Comparison of ENCODE assay signal across 9 cellular contexts in the genomic region with DNA sequence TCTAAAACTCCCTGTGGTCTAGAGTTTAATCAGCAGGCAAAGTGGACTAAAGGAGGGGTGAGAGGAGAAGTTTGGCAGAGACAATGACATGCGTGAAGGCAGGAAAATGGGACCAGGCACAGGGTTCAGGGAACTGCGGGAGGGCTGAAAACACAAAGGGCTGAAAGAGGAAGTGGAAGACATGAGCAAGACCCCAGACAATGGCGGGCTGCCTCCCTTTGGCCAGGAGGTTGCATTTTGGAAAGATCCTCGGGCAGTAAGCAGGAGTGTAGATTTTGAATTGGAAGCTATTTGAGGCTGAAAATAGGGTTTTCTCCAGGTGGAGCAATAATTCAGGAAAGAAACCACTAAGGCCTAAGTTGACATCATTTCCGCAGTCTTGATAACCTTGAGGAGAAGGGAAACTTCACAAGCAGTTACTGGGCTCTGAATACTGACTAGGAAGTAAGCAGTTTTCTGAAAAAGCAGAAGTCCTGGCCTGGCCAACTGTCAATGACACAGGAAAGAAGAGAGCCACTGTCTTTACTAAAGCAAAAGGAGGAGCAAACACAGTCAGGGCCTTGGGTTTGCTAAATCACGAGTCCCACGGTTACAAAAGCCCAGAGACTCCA. TPM values are rescaled to one million over a fixed set of nuclear protein-coding genes. Genes with fewer than 3 reads are reported as not detected.
DNase-seq lines count a peak whose midpoint lies in the region; ATAC-seq and TF ChIP-seq lines count a peak whose summit lies in the region.
"Had no signal": no experiment of that assay in that cellular context is flagged by ENCODE, and none has a peak within 500 bp of the region (broad histone marks: within the 10 kb centered on the region; RNA-seq: fewer than 3 reads in every experiment).

No MANE protein-coding gene starts in this region.

- CTCF ChIA-PET in SK-N-SH (lab: Yijun Ruan, JAX): no interaction called here

- H3K9me3 ChIP-seq in spleen: no peaks in the 10 kb centered on the region
- no peaks in the 10 kb centered on the region for H3K9me3 ChIP-seq in SK-N-SH

- H3K27me3 ChIP-seq in spleen (replicated peaks in 1 of 7) (no peaks in the 10 kb centered on the region), SK-N-SH (ENCODE audit: insufficient read depth) (no peaks in the 10 kb centered on the region)

- in situ Hi-C loops in KBM-7 (cut with MboI; ENCODE audit: low pct_unique_long_range_greater_than_20kb, low sequenced_read_pairs): loop anchor here (10.0 kb wide), 1 partner anchor 53 kb away; no protein-coding TSS in a partner anchor

- 14 to 26% (median 23%) methylated on average over 7 of the region's 7 CpGs for WGBS in spleen, 5 donors
- 16% methylated on average over 7 of the region's 7 CpGs for whole genome bisulfite sequencing in SK-N-SH (ENCODE audit: low lambda C conversion rate)

- peaks cover 30 to 95% (median 72%) of the 10 kb centered on the region in 6 donors for H3K4me1 ChIP-seq in spleen
- no peaks in the 10 kb centered on the region for H3K4me1 ChIP-seq in SK-N-SH (ENCODE audit: control insufficient read depth in 1 of 2, insufficient read depth in 2 of 2, low read depth in 1 of 2, low read length in 1 of 2)

- H3F3A ChIP-seq in SK-N-SH (replicated peaks; ENCODE audit: insufficient read depth): no peaks in the 10 kb centered on the region

- H3K9me2 ChIP-seq in SK-N-SH: no peaks in the 10 kb centered on the region

- H3K27ac ChIP-seq in spleen: peak overlapping the region; percentile 53 to 91 (median 86)
- H3K27ac ChIP-seq in SK-N-SH (ENCODE audit: low read depth in 2 of 2, low read length in 1 of 2): no peak overlapping the region
- H3K27ac ChIP-seq: 22Rv1 had no signal

- no peaks in the 10 kb centered on the region for H3K79me2 ChIP-seq in SK-N-SH (ENCODE audit: insufficient read depth)

- H3K4me2 ChIP-seq in SK-N-SH: no peak overlapping the region

- no peak overlapping the region for H2AFZ ChIP-seq in SK-N-SH (ENCODE audit: low read depth)

- H3K36me3 ChIP-seq in spleen (no peaks in the 10 kb centered on the region), SK-N-SH (replicated peaks in 1 of 2; ENCODE audit: control insufficient read depth in 1 of 2, insufficient read depth in 2 of 2, low read length in 1 of 2) (no peaks in the 10 kb centered on the region)

- no peak for TF ChIP-seq EP300 in SK-N-SH (IDR thresholded peaks at IDR 0.05; ENCODE audit: borderline replicate concordance in 1 of 2, low read depth in 1 of 2, low read length in 1 of 2)

- H3K4me3 ChIP-seq in spleen: peak overlapping the region in 2 of 8 donors; percentile 10 to 77
- H3K4me3 ChIP-seq in SK-N-SH (ENCODE audit: low read depth in 2 of 2, low read length in 1 of 2): no peak overlapping the region

- intact Hi-C loops in spleen (cut with DNase I; ENCODE audit: low total_unique reads): no loop called here

- no peak overlapping the region for H3K9ac ChIP-seq in SK-N-SH

- TF ChIP-seq POLR2A in spleen (IDR thresholded peaks at IDR 0.05): no peak

- peak; percentile 17 for DNase-seq in NCI-H1694 treated with DMSO at 0.1 percent for 48 hours (lab: John Stamatoyannopoulos, UW)
- DNase-seq in NCI-H1694 (lab: John Stamatoyannopoulos, UW): no peak
- peak; percentile 99 for DNase-seq in KBM-7
- DNase-seq in ecto neural progenitor cell (ENCODE audit: low spot score): peak; percentile 34
- no peak for DNase-seq in spleen
- no peak for DNase-seq in NCI-H526 (lab: John Stamatoyannopoulos, UW)
- DNase-seq in SK-N-SH: no peak

- TF ChIP-seq CTCF in spleen (IDR thresholded peaks at IDR 0.05 in 8 of 11, conservative IDR thresholded peaks at IDR 0.05 in 3 of 11) (no peak), SK-N-SH (IDR thresholded peaks at IDR 0.05) (no peak)

- POLR2A ChIA-PET in SK-N-SH (lab: Yijun Ruan, JAX): no interaction called here

- ATAC-seq in HG03108 (IDR thresholded peaks at IDR 0.05; ENCODE audit: unreplicated experiment): no peak

- no peak for TF ChIP-seq RAD21 in SK-N-SH (IDR thresholded peaks at IDR 0.05; ENCODE audit: low read length)

- H4K20me1 ChIP-seq in SK-N-SH (ENCODE audit: insufficient read depth): no peaks in the 10 kb centered on the region

TF ChIP-seq in SK-N-SH, 30 proteins besides CTCF, POLR2A, EP300 and RAD21:
- TF ChIP-seq CHD2 (IDR thresholded peaks at IDR 0.05; ENCODE audit: low read length, partially characterized antibody): no peak
- TF ChIP-seq, protein P1, sequence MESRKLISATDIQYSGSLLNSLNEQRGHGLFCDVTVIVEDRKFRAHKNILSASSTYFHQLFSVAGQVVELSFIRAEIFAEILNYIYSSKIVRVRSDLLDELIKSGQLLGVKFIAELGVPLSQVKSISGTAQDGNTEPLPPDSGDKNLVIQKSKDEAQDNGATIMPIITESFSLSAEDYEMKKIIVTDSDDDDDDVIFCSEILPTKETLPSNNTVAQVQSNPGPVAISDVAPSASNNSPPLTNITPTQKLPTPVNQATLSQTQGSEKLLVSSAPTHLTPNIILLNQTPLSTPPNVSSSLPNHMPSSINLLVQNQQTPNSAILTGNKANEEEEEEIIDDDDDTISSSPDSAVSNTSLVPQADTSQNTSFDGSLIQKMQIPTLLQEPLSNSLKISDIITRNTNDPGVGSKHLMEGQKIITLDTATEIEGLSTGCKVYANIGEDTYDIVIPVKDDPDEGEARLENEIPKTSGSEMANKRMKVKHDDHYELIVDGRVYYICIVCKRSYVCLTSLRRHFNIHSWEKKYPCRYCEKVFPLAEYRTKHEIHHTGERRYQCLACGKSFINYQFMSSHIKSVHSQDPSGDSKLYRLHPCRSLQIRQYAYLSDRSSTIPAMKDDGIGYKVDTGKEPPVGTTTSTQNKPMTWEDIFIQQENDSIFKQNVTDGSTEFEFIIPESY (IDR thresholded peaks at IDR 0.05; ENCODE audit: borderline replicate concordance, low read depth): no peak
- no peak for TF ChIP-seq RFX5 (IDR thresholded peaks at IDR 0.05; ENCODE audit: low read length)
- no peak for TF ChIP-seq SIN3A (IDR thresholded peaks at IDR 0.05; ENCODE audit: borderline replicate concordance, low read depth, low read length)
- TF ChIP-seq TAF1 (IDR thresholded peaks at IDR 0.05; ENCODE audit: borderline replicate concordance, low read depth, low read length): no peak
- no peak for TF ChIP-seq SMC3 (IDR thresholded peaks at IDR 0.05; ENCODE audit: low read depth, low read length)
- TF ChIP-seq TCF12 (IDR thresholded peaks at IDR 0.05): no peak
- TF ChIP-seq FOXM1 (IDR thresholded peaks at IDR 0.05; ENCODE audit: low read depth): no peak
- no peak for TF ChIP-seq NFIC (IDR thresholded peaks at IDR 0.05; ENCODE audit: borderline replicate concordance)

RNA-seq across cellular contexts. Expression of a gene that starts 3.4 kb away (rescaled TPM):
- 10 to 100 TPM; 31.7 to 89.9 (median 50.0) TPM for total RNA-seq in spleen
- polyA plus RNA-seq in spleen (100 to 1,000 TPM; 106 to 145 (median 131) TPM), SK-N-SH (2012; rRNA removed) (not detected in 2 replicates)
- not detected in 2 replicates for polyA plus RNA-seq in SK-N-SH (2012; cell fraction: cytosol; rRNA removed)
- polyA plus RNA-seq in SK-N-SH (2012; cell fraction: nucleus; rRNA removed): not detected in 2 replicates

Comparison
In these comparisons a context has a peak if more than half of its experiments do, and no peak if none do; other contexts are left out.
1. DNase-seq: peak in NCI-H1694 treated with DMSO at 0.1 percent for 48 hours (single experiment), KBM-7 (single experiment) and ecto neural progenitor cell (single experiment); none in NCI-H1694 (single experiment), spleen (single experiment), NCI-H526 (0 of 2) and SK-N-SH (single experiment).
2. H3K27ac ChIP-seq: peak in spleen (8 of 8); none in SK-N-SH (0 of 2).
3. RNA of a gene that starts 3.4 kb away (polyA plus RNA-seq): 106 to 145 TPM in spleen; not detected in SK-N-SH; every median in the first group is over 100 times any median in the second.